ENCODE assay signal across 1 cellular context in genomic region chr19:10852098-10852800, GRCh38.
TF ChIP-seq lines count a peak whose summit lies in the region.

No MANE protein-coding gene starts in this region.

TF ChIP-seq in K562, 482 proteins besides CTCF, POLR2A, EP300 and RAD21 (continued from another document):
- TF ChIP-seq ZNF318 (IDR thresholded peaks at IDR 0.05; ENCODE audit: borderline replicate concordance in 1 of 2, low read depth in 1 of 2) = no peak
- TF ChIP-seq FOXK1 (CRISPR knock-in tag; IDR thresholded peaks at IDR 0.05; ENCODE audit: borderline replicate concordance) = no peak
- TF ChIP-seq MAFK (IDR thresholded peaks at IDR 0.05; ENCODE audit: low read length) = no peak
- no peak for TF ChIP-seq SREBF1 (IDR thresholded peaks at IDR 0.05; ENCODE audit: borderline replicate concordance, low read depth, low read length)
- no peak for TF ChIP-seq RERE (CRISPR knock-in tag; IDR thresholded peaks at IDR 0.05; ENCODE audit: borderline replicate concordance)
- TF ChIP-seq CCAR2 (IDR thresholded peaks at IDR 0.05; ENCODE audit: low read depth, low read length) = no peak
- TF ChIP-seq DACH1 (IDR thresholded peaks at IDR 0.05; ENCODE audit: partially characterized antibody) = no peak
- peak in 1 of 2 experiments; percentile 64; a peak in 1 of 4 replicates for TF ChIP-seq TEAD1 (CRISPR knock-in tag; IDR thresholded peaks at IDR 0.05)
- TF ChIP-seq, protein P1, sequence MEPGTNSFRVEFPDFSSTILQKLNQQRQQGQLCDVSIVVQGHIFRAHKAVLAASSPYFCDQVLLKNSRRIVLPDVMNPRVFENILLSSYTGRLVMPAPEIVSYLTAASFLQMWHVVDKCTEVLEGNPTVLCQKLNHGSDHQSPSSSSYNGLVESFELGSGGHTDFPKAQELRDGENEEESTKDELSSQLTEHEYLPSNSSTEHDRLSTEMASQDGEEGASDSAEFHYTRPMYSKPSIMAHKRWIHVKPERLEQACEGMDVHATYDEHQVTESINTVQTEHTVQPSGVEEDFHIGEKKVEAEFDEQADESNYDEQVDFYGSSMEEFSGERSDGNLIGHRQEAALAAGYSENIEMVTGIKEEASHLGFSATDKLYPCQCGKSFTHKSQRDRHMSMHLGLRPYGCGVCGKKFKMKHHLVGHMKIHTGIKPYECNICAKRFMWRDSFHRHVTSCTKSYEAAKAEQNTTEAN (CRISPR knock-in tag; IDR thresholded peaks at IDR 0.05) = no peak
- no peak for TF ChIP-seq MCM7 (IDR thresholded peaks at IDR 0.05)
- no peak for TF ChIP-seq GABPA (tag; conservative IDR thresholded peaks at IDR 0.05; ENCODE audit: low read depth)
- no peak for TF ChIP-seq RNF2 (IDR thresholded peaks at IDR 0.05)
- no peak for TF ChIP-seq ZNF668 (CRISPR knock-in tag; IDR thresholded peaks at IDR 0.05)
- no peak for TF ChIP-seq ZNF778 (CRISPR knock-in tag; IDR thresholded peaks at IDR 0.05)
- TF ChIP-seq MAFG (tag; conservative IDR thresholded peaks at IDR 0.05) = no peak
- TF ChIP-seq PHTF2 (CRISPR knock-in tag; IDR thresholded peaks at IDR 0.05) = no peak
